8 cellular contexts compared by ENCODE assay signal in the genomic region with DNA sequence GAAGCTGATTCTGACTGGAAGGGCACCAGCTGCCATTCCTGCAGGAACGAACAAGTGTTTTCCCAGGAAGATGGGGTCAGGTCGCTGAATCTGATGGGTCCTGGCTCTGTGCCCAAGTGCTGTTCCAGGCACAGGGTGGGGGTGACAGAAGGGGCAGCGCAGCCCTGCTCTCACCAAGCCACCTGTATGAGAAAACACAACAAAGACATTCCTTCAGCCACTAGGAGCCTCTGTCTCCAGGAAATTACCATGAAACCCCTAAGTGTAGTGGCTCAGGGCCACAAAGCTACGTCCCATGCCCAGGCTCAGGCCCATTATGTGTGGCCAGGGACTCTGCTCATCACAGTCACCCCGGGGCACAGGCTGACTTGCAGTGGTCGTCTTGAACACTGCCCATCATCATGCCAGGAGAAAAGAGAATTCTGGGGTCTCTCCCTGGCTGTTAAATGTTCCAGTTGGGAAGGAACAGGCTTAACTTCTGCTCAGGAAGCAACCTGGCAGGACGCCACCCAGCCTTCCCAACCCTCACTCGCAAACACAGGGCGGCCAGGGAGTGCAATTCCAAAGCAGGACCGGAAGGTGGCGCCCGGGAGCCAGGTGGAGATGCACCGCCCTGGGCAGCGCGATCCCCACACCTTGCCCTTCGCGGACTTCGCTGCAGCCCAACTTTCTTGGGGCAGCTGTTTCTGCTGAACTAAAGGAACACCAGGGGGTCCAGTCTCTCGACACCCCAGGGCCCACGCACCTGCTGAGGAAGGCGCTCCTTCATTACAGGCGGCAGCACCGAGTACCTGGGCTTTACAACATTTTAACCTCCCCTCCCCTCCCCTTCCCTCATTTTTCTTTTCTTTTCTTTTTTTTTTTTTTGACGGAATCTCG. TPM values are rescaled to one million over a fixed set of nuclear protein-coding genes. Genes with fewer than 3 reads are reported as not detected.
DNase-seq lines count a peak whose midpoint lies in the region; ATAC-seq and TF ChIP-seq lines count a peak whose summit lies in the region.

No MANE protein-coding gene starts in this region.

- H3K36me3 ChIP-seq in ovary = no peaks in the 10 kb centered on the region
- no peaks in the 10 kb centered on the region for H3K36me3 ChIP-seq in thoracic aorta

- H3K27me3 ChIP-seq in CD4-positive, alpha-beta T cell (ENCODE audit: control insufficient read depth, insufficient read depth, low read length) = no peaks in the 10 kb centered on the region
- H3K27me3 ChIP-seq in ovary = no peaks in the 10 kb centered on the region
- no peaks in the 10 kb centered on the region for H3K27me3 ChIP-seq in thoracic aorta (replicated peaks; ENCODE audit: insufficient read depth)

- no peak for TF ChIP-seq POLR2A in ovary (IDR thresholded peaks at IDR 0.05)

- peak; percentile 52 to 81 (median 70) for DNase-seq in CD4-positive, alpha-beta T cell
- DNase-seq in SHP77 treated with DMSO at 0.1 percent for 48 hours (lab: John Stamatoyannopoulos, UW) (peak; percentile 37), activated gamma-delta T cell treated with Interleukin-2 at 50 U/mL for 16 hours (peak; percentile 75), globus pallidus (ENCODE audit: low spot score) (peak; percentile 58), ovary (peak; percentile 93 to 96 (median 94)), thoracic aorta (ENCODE audit: low spot score) (peak; percentile 66)

- no peak overlapping the region for H3K27ac ChIP-seq in CD4-positive, alpha-beta T cell (ENCODE audit: low read depth, low read length)
- H3K27ac ChIP-seq in ovary (no peak overlapping the region), thoracic aorta (no peak overlapping the region)

- POLR2A ChIA-PET in CD4-positive, alpha-beta T cell (lab: Charles Lee) = interaction anchor here (0.6 kb wide), 1 partner anchor 810 kb away, joined by 3 read pairs; no protein-coding TSS in a partner anchor

- TF ChIP-seq CTCF in CD4-positive, alpha-beta T cell (IDR thresholded peaks at IDR 0.05) = peak; percentile 99
- peak; percentile 92 for TF ChIP-seq CTCF in LNCAP (IDR thresholded peaks at IDR 0.05)
- TF ChIP-seq CTCF in ovary (IDR thresholded peaks at IDR 0.05) = peak; percentile 92 to 96 (median 94)
- peak; percentile 96 for TF ChIP-seq CTCF in thoracic aorta (IDR thresholded peaks at IDR 0.05)

- no peak overlapping the region for H3K4me3 Mint-ChIP-seq in CD4-positive, alpha-beta T cell

- ATAC-seq in CD4-positive, alpha-beta T cell (ENCODE audit: poor library complexity) = peak; percentile 99
- ATAC-seq in GM21367 (IDR thresholded peaks at IDR 0.05; ENCODE audit: unreplicated experiment) (peak; percentile 77), thoracic aorta (ENCODE audit: insufficient number of reproducible peaks, low FRiP score, low read depth) (peak; percentile 51)

- intact Hi-C loops in CD4-positive, alpha-beta T cell (cut with DNase I, micrococcal nuclease) = loop anchor here in 1 of 2 experiments (1.0 kb wide), 1 partner anchor 28 kb away; no protein-coding TSS in a partner anchor
- intact Hi-C loops in ovary (cut with DNase I) = no loop called here

- H3K27me3 Mint-ChIP-seq in CD4-positive, alpha-beta T cell = no peaks in the 10 kb centered on the region

- H3K4me1 ChIP-seq in ovary (ENCODE audit: insufficient read depth) (peaks cover 8% of the 10 kb centered on the region), thoracic aorta (ENCODE audit: control insufficient read depth in 1 of 2, low read depth in 2 of 2) (peaks cover 10 to 16% of the 10 kb centered on the region in 2 donors)

- H3K4me3 ChIP-seq in ovary (no peak overlapping the region), thoracic aorta (peak overlapping the region; percentile 44)

- H3K9me3 ChIP-seq in CD4-positive, alpha-beta T cell (ENCODE audit: control insufficient read depth, low read length) = no peaks in the 10 kb centered on the region
- H3K9me3 ChIP-seq in ovary (no peaks in the 10 kb centered on the region), thoracic aorta (no peaks in the 10 kb centered on the region)

- H3K27ac Mint-ChIP-seq in CD4-positive, alpha-beta T cell = no peak overlapping the region

- CTCF ChIA-PET in CD4-positive, alpha-beta T cell (lab: Charles Lee) = interaction anchor here (0.7 to 1.1 kb wide), 3 partner anchors 29 to 151 kb away, joined by 3 to 4 read pairs (median 3); no protein-coding TSS in a partner anchor

- TF ChIP-seq EP300 in ovary (IDR thresholded peaks at IDR 0.05) = no peak

- WGBS in ovary, 3 donors = 18 to 19% (median 19%) methylated on average over 25 of the region's 25 CpGs

- no peaks in the 10 kb centered on the region for H3K9me3 Mint-ChIP-seq in CD4-positive, alpha-beta T cell

- H3K4me1 Mint-ChIP-seq in CD4-positive, alpha-beta T cell (ENCODE audit: low read depth) = no peaks in the 10 kb centered on the region

- no peaks in the 10 kb centered on the region for H3K36me3 Mint-ChIP-seq in CD4-positive, alpha-beta T cell (ENCODE audit: low read depth)

RNA-seq across cellular contexts. Expression of a gene that starts 11.0 kb away (rescaled TPM):
- total RNA-seq in CD4-positive, alpha-beta T cell = not detected
- total RNA-seq in ovary = 10 to 100 TPM in 1 of 7 donors, 1 to 10 TPM in 3, under 1 TPM in 2, not detected in 1; 0.27 to 15.4 (median 1.1) TPM
- under 1 TPM in 1 of 2 donors, not detected in 1; 0.97 TPM for polyA plus RNA-seq in ovary
- not detected for total RNA-seq in thoracic aorta

RNA-seq across cellular contexts. Expression of a gene that starts 15.1 kb away (rescaled TPM):
- 10 to 100 TPM; 45.1 TPM for total RNA-seq in CD4-positive, alpha-beta T cell
- total RNA-seq in ovary (1 to 10 TPM in 5 of 7 donors, under 1 TPM in 2; 0.46 to 5.1 (median 1.1) TPM), thoracic aorta (1 to 10 TPM; 1.5 to 8.5 TPM)
- polyA plus RNA-seq in ovary = 10 to 100 TPM in 1 of 2 donors, under 1 TPM in 1; 0.67 to 10.8 TPM

Comparison
In these comparisons a context has a peak if more than half of its experiments do, and no peak if none do; other contexts are left out.
1. DNase-seq: peak in every context shown above with its lines; median percentile 94 in ovary; 75 in activated gamma-delta T cell treated with Interleukin-2 at 50 U/mL for 16 hours; 70 in CD4-positive, alpha-beta T cell; 66 in thoracic aorta; 58 in globus pallidus; 37 in SHP77 treated with DMSO at 0.1 percent for 48 hours.
2. RNA of a gene that starts 15.1 kb away (total RNA-seq): 45.1 TPM in CD4-positive, alpha-beta T cell; 1.5 to 8.5 TPM in thoracic aorta and 0.46 to 5.1 TPM in ovary; every median in the first group is over 4 times any median in the second.
3. Peak in every context shown above with its lines, with median percentiles within 50 percentile points of each other: ATAC-seq and CTCF ChIP-seq.